8 cellular contexts compared by ENCODE assay signal in genomic region chr17:2399572-2400473, GRCh38. TPM values are rescaled to one million over a fixed set of nuclear protein-coding genes. Genes with fewer than 3 reads are reported as not detected.
DNase-seq lines count a peak whose midpoint lies in the region; ATAC-seq and TF ChIP-seq lines count a peak whose summit lies in the region.

No MANE protein-coding gene starts in this region.

- H3K4me3 Mint-ChIP-seq in T-helper 17 cell: peak overlapping the region; percentile 99

- no peaks in the 10 kb centered on the region for H3K27me3 ChIP-seq in right atrium auricular region
- no peaks in the 10 kb centered on the region for H3K27me3 ChIP-seq in psoas muscle (ENCODE audit: insufficient read depth in 3 of 3, low read length in 2 of 3)

- no peaks in the 10 kb centered on the region for H3K27me3 Mint-ChIP-seq in T-helper 17 cell

- H3K27ac Mint-ChIP-seq in T-helper 17 cell: peak overlapping the region; percentile 97

- H3K9me3 ChIP-seq in T-helper 17 cell (ENCODE audit: control insufficient read depth, low read length, poor library complexity, severe bottlenecking) (no peaks in the 10 kb centered on the region), right atrium auricular region (no peaks in the 10 kb centered on the region), psoas muscle (no peaks in the 10 kb centered on the region)

- DNase-seq in NCI-H128 (lab: John Stamatoyannopoulos, UW; ENCODE audit: unreplicated experiment): peak; percentile 74
- DNase-seq in T-helper 17 cell: peak; percentile 87 to 98 (median 94)
- peak; percentile 96 for DNase-seq in right atrium auricular region (ENCODE audit: low spot score)
- peak; percentile 98 for DNase-seq in psoas muscle

- H3K4me1 Mint-ChIP-seq in T-helper 17 cell: peaks cover 38% of the 10 kb centered on the region

- peaks cover 0 to 69% of the 10 kb centered on the region in 2 donors for H3K4me1 ChIP-seq in right atrium auricular region
- peaks cover 60% of the 10 kb centered on the region for H3K4me1 ChIP-seq in psoas muscle
- no peaks in the 10 kb centered on the region for H3K4me1 ChIP-seq in urinary bladder (ENCODE audit: insufficient read depth)

- intact Hi-C loops in psoas muscle (cut with DNase I): no loop called here

- peak overlapping the region; percentile 97 for H3K27ac ChIP-seq in angular gyrus (ENCODE audit: low read depth, low read length)
- peak overlapping the region; percentile 99 to 100 for H3K27ac ChIP-seq in right atrium auricular region
- H3K27ac ChIP-seq in psoas muscle: peak overlapping the region; percentile 100
- peak overlapping the region; percentile 98 for H3K27ac ChIP-seq in urinary bladder (ENCODE audit: low read depth)

- TF ChIP-seq CTCF in GM12875 (IDR thresholded peaks at IDR 0.05; ENCODE audit: borderline replicate concordance, insufficient read depth, low read depth, low read length) (no peak), right atrium auricular region (IDR thresholded peaks at IDR 0.05) (no peak), psoas muscle (IDR thresholded peaks at IDR 0.05) (no peak)

- H3K36me3 Mint-ChIP-seq in T-helper 17 cell (ENCODE audit: low read depth): peaks cover 4% of the 10 kb centered on the region

- WGBS in psoas muscle, 3 donors: 0 to 1% (median 0%) methylated on average over 66 to 82 of the region's 82 CpGs
- WGBS in urinary bladder: under 1% methylated on average over 82 of the region's 82 CpGs

- peak; percentile 34 for ATAC-seq in HG02623 (IDR thresholded peaks at IDR 0.05; ENCODE audit: unreplicated experiment)
- ATAC-seq in T-helper 17 cell: peak; percentile 57
- ATAC-seq in psoas muscle: peak; percentile 70 to 75 (median 72)

- no peaks in the 10 kb centered on the region for H3K36me3 ChIP-seq in right atrium auricular region
- H3K36me3 ChIP-seq in psoas muscle (ENCODE audit: insufficient read depth in 1 of 2, low read depth in 1 of 2): no peaks in the 10 kb centered on the region
- H3K36me3 ChIP-seq in urinary bladder (ENCODE audit: insufficient read depth): no peaks in the 10 kb centered on the region

- H3K4me3 ChIP-seq in GM12875 (ENCODE audit: low read depth, low read length) (peak overlapping the region; percentile 70), right atrium auricular region (peak overlapping the region; percentile 82 to 90), psoas muscle (peak overlapping the region; percentile 98), urinary bladder (ENCODE audit: low read depth, low read length) (peak overlapping the region; percentile 82)

RNA-seq across cellular contexts. Expression of gene MNT, which starts 1.0 kb away (rescaled TPM):
- total RNA-seq in T-helper 17 cell (100 to 1,000 TPM in 1 of 2 donors, 10 to 100 TPM in 1; 92.9 to 110 TPM), right atrium auricular region (1 to 10 TPM; 3.7 to 7.7 TPM), psoas muscle (10 to 100 TPM in 1 of 4 donors, 1 to 10 TPM in 3; 6.6 to 11.7 (median 8.0) TPM), urinary bladder (7.5 TPM)
- polyA plus RNA-seq in psoas muscle (1 to 10 TPM; 2.5 to 9.2 (median 4.3) TPM), urinary bladder (20.5 TPM)

Comparison
In these comparisons a context has a peak if more than half of its experiments do, and no peak if none do; other contexts are left out.
1. Peak in every context shown above with its lines: DNase-seq, ATAC-seq, H3K4me3 ChIP-seq and H3K27ac ChIP-seq.
2. RNA of gene MNT, which starts 1.0 kb away (total RNA-seq): 92.9 to 110 TPM in T-helper 17 cell; 6.6 to 11.7 TPM in psoas muscle, 3.7 to 7.7 TPM in right atrium auricular region and 7.5 TPM in urinary bladder (single experiment); every median in the first group is over 4 times any median in the second.